In genomic region chrX:279757-280604, GRCh38 we compare ENCODE assay signal across 1 cellular context.
TF ChIP-seq lines count a peak whose summit lies in the region.

No MANE protein-coding gene starts in this region.

TF ChIP-seq in K562, 482 proteins besides CTCF, POLR2A, EP300 and RAD21:
- TF ChIP-seq ZBTB33 (CRISPR knock-in tag; IDR thresholded peaks at IDR 0.05) (peak; percentile 24; the same call in 1 of the 2 replicates), BCOR (IDR thresholded peaks at IDR 0.05) (peak; percentile 53; the same call in 1 of the 2 replicates), RBFOX2 (IDR thresholded peaks at IDR 0.05; ENCODE audit: low read depth, low read length) (0 out of 2 replicates have a peak, but pooled peaks have one; percentile 15)
